ENCODE assay signal across 19 cellular contexts in genomic region chr1:155026154-155026553, GRCh38. TPM values are rescaled to one million over a fixed set of nuclear protein-coding genes. Genes with fewer than 3 reads are reported as not detected.
"Had no signal": no experiment of that assay in that cellular context is flagged by ENCODE, and none has a peak within 500 bp of the region (broad histone marks: within the 10 kb centered on the region; RNA-seq: fewer than 3 reads in every experiment).

No MANE protein-coding gene starts in this region.

- H3K9me3 Mint-ChIP-seq: activated CD4-positive, alpha-beta T cell treated with anti-CD3 and anti-CD28 coated beads, Interleukin-2, amount 10 ng/mL, durations not matched to agents 24 days and 14 days; activated naive CD4-positive, alpha-beta T cell treated with anti-CD3 and anti-CD28 coated beads, Interleukin-2, amount 50 U/mL, for 24 hours; natural killer cell treated with Interleukin-12 subunit alpha and Interleukin-12 subunit beta and Interleukin-15 and Interleukin-18, amount 100 ng/mL, for 72 hours; stimulated activated memory B cell treated with anti-CD40 and anti-IgM and Interleukin-4, amounts not matched to agents 10 μg/mL and 1 μg/mL and 100 μg/mL, for 72 hours had no signal

- H3K27ac Mint-ChIP-seq: activated CD4-positive, alpha-beta T cell treated with anti-CD3 and anti-CD28 coated beads, Interleukin-2, amount 10 ng/mL, durations not matched to agents 24 days and 14 days; activated CD8-positive, alpha-beta T cell treated with anti-CD3 and anti-CD28 coated beads, Interleukin-2, amount 10 ng/mL, durations not matched to agents 7 days and 5 days; activated naive CD4-positive, alpha-beta T cell treated with anti-CD3 and anti-CD28 coated beads, Interleukin-2, amount 50 U/mL, for 24 hours; natural killer cell treated with Interleukin-12 subunit alpha and Interleukin-12 subunit beta and Interleukin-15 and Interleukin-18, amount 100 ng/mL, for 72 hours; stimulated activated memory B cell treated with anti-CD40 and anti-IgM and Interleukin-4, amounts not matched to agents 10 μg/mL and 1 μg/mL and 100 μg/mL, for 72 hours had no signal

- H3K4me3 Mint-ChIP-seq: activated CD4-positive, alpha-beta T cell treated with anti-CD3 and anti-CD28 coated beads, Interleukin-2, amount 10 ng/mL, durations not matched to agents 24 days and 14 days; activated CD8-positive, alpha-beta T cell treated with anti-CD3 and anti-CD28 coated beads, Interleukin-2, amount 10 ng/mL, durations not matched to agents 7 days and 5 days; activated naive CD4-positive, alpha-beta T cell treated with anti-CD3 and anti-CD28 coated beads, Interleukin-2, amount 50 U/mL, for 24 hours; natural killer cell treated with Interleukin-12 subunit alpha and Interleukin-12 subunit beta and Interleukin-15 and Interleukin-18, amount 100 ng/mL, for 72 hours; stimulated activated memory B cell treated with anti-CD40 and anti-IgM and Interleukin-4, amounts not matched to agents 10 μg/mL and 1 μg/mL and 100 μg/mL, for 72 hours had no signal

- DNase-seq: activated CD4-positive, alpha-beta T cell treated with anti-CD3 and anti-CD28 coated beads, Interleukin-2, amount 10 ng/mL, durations not matched to agents 24 days and 14 days; activated CD4-positive, CD25-positive, alpha-beta regulatory T cell; activated CD8-positive, alpha-beta memory T cell treated with anti-CD3 and anti-CD28 coated beads, Interleukin-2, amount 50 U/mL, for 4 hours; activated CD8-positive, alpha-beta T cell treated with anti-CD3 and anti-CD28 coated beads, Interleukin-2, amount 10 ng/mL, durations not matched to agents 7 days and 5 days; activated effector memory CD4-positive, alpha-beta T cell treated with anti-CD3 and anti-CD28 coated beads, Interleukin-2, amount 50 U/mL, for 16 hours; activated T-cell treated with anti-CD3 and anti-CD28 coated beads, Interleukin-2, amount 50 U/mL, for 48 hours; dorsolateral prefrontal cortex; hippocampal formation; kidney glomerular epithelial cell; mesendoderm; nucleus accumbens; posterior cingulate gyrus; retina had no signal

- H3K27ac ChIP-seq: dorsolateral prefrontal cortex had no signal

- H3K4me3 ChIP-seq: dorsolateral prefrontal cortex had no signal

- H3K27me3 ChIP-seq: dorsolateral prefrontal cortex had no signal

- H3K27me3 Mint-ChIP-seq: activated naive CD4-positive, alpha-beta T cell treated with anti-CD3 and anti-CD28 coated beads, Interleukin-2, amount 50 U/mL, for 24 hours; natural killer cell treated with Interleukin-12 subunit alpha and Interleukin-12 subunit beta and Interleukin-15 and Interleukin-18, amount 100 ng/mL, for 72 hours; stimulated activated memory B cell treated with anti-CD40 and anti-IgM and Interleukin-4, amounts not matched to agents 10 μg/mL and 1 μg/mL and 100 μg/mL, for 72 hours had no signal

- ATAC-seq: activated CD8-positive, alpha-beta T cell treated with anti-CD3 and anti-CD28 coated beads, Interleukin-2, amount 10 ng/mL, durations not matched to agents 7 days and 5 days; stimulated activated memory B cell treated with anti-CD40 and anti-IgM and Interleukin-4, amounts not matched to agents 10 μg/mL and 1 μg/mL and 100 μg/mL, for 72 hours had no signal

- H3K36me3 Mint-ChIP-seq: activated naive CD4-positive, alpha-beta T cell treated with anti-CD3 and anti-CD28 coated beads, Interleukin-2, amount 50 U/mL, for 24 hours; natural killer cell treated with Interleukin-12 subunit alpha and Interleukin-12 subunit beta and Interleukin-15 and Interleukin-18, amount 100 ng/mL, for 72 hours; stimulated activated memory B cell treated with anti-CD40 and anti-IgM and Interleukin-4, amounts not matched to agents 10 μg/mL and 1 μg/mL and 100 μg/mL, for 72 hours had no signal

RNA-seq across cellular contexts. Expression of gene DCST1, which starts 7.5 kb away (rescaled TPM):
- total RNA-seq: activated CD4-positive, alpha-beta T cell treated with anti-CD3 and anti-CD28 coated beads, Interleukin-2, amount 10 ng/mL, durations not matched to agents 24 days and 14 days; activated CD8-positive, alpha-beta T cell treated with anti-CD3 and anti-CD28 coated beads, Interleukin-2, amount 10 ng/mL, durations not matched to agents 7 days and 5 days; cardiac septum; liver; natural killer cell treated with Interleukin-12 subunit alpha and Interleukin-12 subunit beta and Interleukin-15 and Interleukin-18, amount 100 ng/mL, for 72 hours; urinary bladder had no signal

RNA-seq across cellular contexts. Expression of gene LENEP, which starts 32.8 kb away (rescaled TPM):
- total RNA-seq: cardiac septum, urinary bladder had no signal
